10 cellular contexts compared by ENCODE assay signal in genomic region chr2:1605102-1605501, GRCh38.
DNase-seq lines count a peak whose midpoint lies in the region; ATAC-seq and TF ChIP-seq lines count a peak whose summit lies in the region.
"Had no signal": no experiment of that assay in that cellular context is flagged by ENCODE, and none has a peak within 500 bp of the region (broad histone marks: within the 10 kb centered on the region; RNA-seq: fewer than 3 reads in every experiment).

No MANE protein-coding gene starts in this region.

- no peak for TF ChIP-seq CTCF in chondrocyte (IDR thresholded peaks at IDR 0.05)
- no peak for TF ChIP-seq CTCF in left lung (IDR thresholded peaks at IDR 0.05)
- no peak for TF ChIP-seq CTCF in tibial nerve (IDR thresholded peaks at IDR 0.05)

- H3K27me3 ChIP-seq in left lung (peaks cover 0 to 8% of the 10 kb centered on the region in 2 donors), tibial nerve (no peaks in the 10 kb centered on the region)

- H3K4me3 Mint-ChIP-seq in chondrocyte (ENCODE audit: unreplicated experiment) = no peak overlapping the region
- H3K4me3 Mint-ChIP-seq: neural crest cell had no signal

- TF ChIP-seq POLR2A in tibial nerve (IDR thresholded peaks at IDR 0.05) = no peak

- H3K27ac ChIP-seq in left lung (peak overlapping the region; percentile 44 to 46), tibial nerve (peak overlapping the region in 2 of 4 donors; percentile 22 to 44)
- H3K27ac ChIP-seq: RWPE1 had no signal

- no peak overlapping the region for H3K27ac Mint-ChIP-seq in chondrocyte (ENCODE audit: unreplicated experiment)

- WGBS in tibial nerve, 2 donors = 52 to 56% methylated on average over 16 of the region's 16 CpGs

- no peaks in the 10 kb centered on the region for H3K36me3 Mint-ChIP-seq in chondrocyte (ENCODE audit: low read depth)

- peak; percentile 30 to 31 for TF ChIP-seq EP300 in tibial nerve (IDR thresholded peaks at IDR 0.05)

- DNase-seq in NCI-H446 (lab: John Stamatoyannopoulos, UW) (peak; percentile 19 to 67), NCI-H446 treated with DMSO at 0.1 percent for 48 hours (lab: John Stamatoyannopoulos, UW) (no peak), chondrocyte (ENCODE audit: low spot score) (peak; percentile 59), left lung (no peak), tibial nerve (ENCODE audit: low spot score in 2 of 2) (no peak), HUDEP-2 (lab: John Stamatoyannopoulos, UW; ENCODE audit: unreplicated experiment in 76 of 76) (no peak), pons (ENCODE audit: low spot score) (no peak), GF-D8 (lab: John Stamatoyannopoulos, UW) (no peak)

- H3K9me3 Mint-ChIP-seq in chondrocyte (ENCODE audit: low read depth) = no peaks in the 10 kb centered on the region
- H3K9me3 Mint-ChIP-seq: neural crest cell had no signal

- H3K27me3 Mint-ChIP-seq in chondrocyte (ENCODE audit: low read depth) = peaks cover 11% of the 10 kb centered on the region

- H3K4me1 ChIP-seq in left lung = peaks cover 6 to 20% of the 10 kb centered on the region in 2 donors
- H3K4me1 ChIP-seq in tibial nerve = peaks cover 0 to 33% (median 17%) of the 10 kb centered on the region in 4 donors

- no peaks in the 10 kb centered on the region for H3K36me3 ChIP-seq in left lung
- H3K36me3 ChIP-seq in tibial nerve = no peaks in the 10 kb centered on the region

- H3K4me1 Mint-ChIP-seq in chondrocyte (ENCODE audit: low read depth) = peaks cover 5% of the 10 kb centered on the region

- intact Hi-C loops in left lung (cut with DNase I) = no loop called here

- peak; percentile 46 for ATAC-seq in left lung

- H3K4me3 ChIP-seq in left lung (no peak overlapping the region), tibial nerve (no peak overlapping the region)

- H3K9me3 ChIP-seq in left lung = no peaks in the 10 kb centered on the region
- no peaks in the 10 kb centered on the region for H3K9me3 ChIP-seq in tibial nerve

Comparison
In these comparisons a context has a peak if more than half of its experiments do, and no peak if none do; other contexts are left out.
1. DNase-seq: peak in NCI-H446 (2 of 2) and chondrocyte (single experiment); none in NCI-H446 treated with DMSO at 0.1 percent for 48 hours (single experiment), left lung (0 of 2), tibial nerve (0 of 2), HUDEP-2 (0 of 76), pons (single experiment) and GF-D8 (single experiment).